In the genomic region with DNA sequence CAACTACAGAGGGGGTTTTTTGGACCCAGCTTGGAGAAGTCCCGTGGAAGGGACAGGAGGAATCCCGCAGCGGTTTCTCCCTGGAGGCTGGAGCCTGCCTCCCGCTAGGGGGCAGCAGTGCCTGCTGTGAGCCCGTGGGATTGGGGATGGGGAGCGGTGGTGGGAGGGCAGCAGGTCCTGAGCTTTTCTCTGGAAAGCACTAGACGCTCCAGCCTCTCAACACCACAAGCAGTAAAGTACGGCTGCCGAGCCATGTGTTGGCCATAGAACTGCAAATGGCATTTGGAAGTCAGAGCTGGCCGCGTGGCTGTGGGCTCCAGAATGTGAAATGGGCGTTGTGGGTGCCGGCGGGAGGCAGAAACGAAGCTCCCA, we compare ENCODE assay signal across 8 cellular contexts. TPM values are rescaled to one million over a fixed set of nuclear protein-coding genes. Genes with fewer than 3 reads are reported as not detected.
A peak's percentile ranks its signal among the peaks of the same experiment; 100 is the strongest.
DNase-seq lines count a peak whose midpoint lies in the region; ATAC-seq and TF ChIP-seq lines count a peak whose summit lies in the region.

No MANE protein-coding gene starts in this region.

- peak overlapping the region; percentile 10; the same call in 1 of the 2 replicates for H3K4me3 ChIP-seq in H7 (ENCODE audit: insufficient read depth, low read depth, low read length)
- H3K4me3 ChIP-seq in WERI-Rb-1 (ENCODE audit: low read depth, low read length) = no peak overlapping the region

- no peak for ATAC-seq in HG03175 (IDR thresholded peaks at IDR 0.05; ENCODE audit: unreplicated experiment)

- TF ChIP-seq CTCF in C4-2B (conservative IDR thresholded peaks at IDR 0.05) (peak; percentile 88), WERI-Rb-1 (IDR thresholded peaks at IDR 0.05; ENCODE audit: low read depth, low read length) (peak; percentile 100)

- H3K27me3 ChIP-seq in H7 (ENCODE audit: control insufficient read depth, insufficient read depth, low read length) (no peaks in the 10 kb centered on the region), WERI-Rb-1 (ENCODE audit: insufficient read depth, low read depth, severe bottlenecking) (no peaks in the 10 kb centered on the region)

- peak; percentile 93 for DNase-seq in H7
- DNase-seq in WERI-Rb-1 = peak; percentile 91
- peak; percentile 78 for DNase-seq in globus pallidus (ENCODE audit: low spot score)
- DNase-seq in putamen (ENCODE audit: low spot score) = peak; percentile 67
- DNase-seq in SW 1271 (lab: John Stamatoyannopoulos, UW) = no peak
- no peak for DNase-seq in NCI-H2081 treated with DMSO at 0.1 percent for 48 hours (lab: John Stamatoyannopoulos, UW)

- H3K27ac ChIP-seq in C4-2B (no peak overlapping the region), WERI-Rb-1 (no peak overlapping the region)

- no peaks in the 10 kb centered on the region for H3K9me3 ChIP-seq in WERI-Rb-1 (ENCODE audit: severe bottlenecking)

- H3K36me3 ChIP-seq in H7 (replicated peaks; ENCODE audit: control insufficient read depth, insufficient read depth, low read length) (no peaks in the 10 kb centered on the region), WERI-Rb-1 (no peaks in the 10 kb centered on the region)

RNA-seq across cellular contexts. Expression of a gene that starts 47.8 kb away (rescaled TPM):
- total RNA-seq in H7 (2014; rRNA removed; shearing (Covaris generic)) = 1.4 and 5.1 TPM in 2 replicates

Comparison
In these comparisons a context has a peak if more than half of its experiments do, and no peak if none do; other contexts are left out.
1. DNase-seq: peak in H7 (single experiment), WERI-Rb-1 (single experiment), globus pallidus (single experiment) and putamen (single experiment); none in SW 1271 (0 of 2) and NCI-H2081 treated with DMSO at 0.1 percent for 48 hours (single experiment).